In the genomic region with DNA sequence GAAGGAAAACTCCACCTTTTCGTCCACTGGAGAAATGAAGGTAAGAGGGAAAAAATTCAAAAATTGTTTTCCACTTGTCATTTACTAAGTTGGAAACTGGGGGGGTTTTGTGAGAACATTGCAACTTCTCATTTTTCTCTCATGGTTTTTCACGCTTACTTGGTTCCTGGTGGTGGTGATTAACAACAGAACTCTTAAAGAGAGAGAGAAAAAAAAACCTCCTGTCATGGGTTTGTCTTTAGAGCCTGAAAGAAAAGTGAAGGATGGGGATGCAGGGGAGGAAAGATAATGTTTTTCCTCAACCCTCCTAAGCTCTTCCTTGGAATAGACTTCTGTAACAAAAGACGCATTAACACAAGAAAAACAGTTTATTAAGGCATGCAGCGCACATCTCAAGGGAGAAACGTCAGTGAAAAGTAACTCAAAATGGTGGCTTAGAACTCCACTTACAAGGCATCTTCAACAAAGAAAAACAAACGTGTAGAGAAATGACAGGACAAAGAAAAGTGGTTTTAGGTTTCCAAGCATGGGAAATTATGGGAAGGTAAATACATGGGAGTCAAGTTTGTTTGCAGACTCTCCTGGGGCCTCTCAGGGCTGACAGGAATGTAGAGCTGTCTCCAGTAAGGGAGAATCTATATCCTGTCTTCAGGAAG, we compare ENCODE assay signal across 8 cellular contexts.
DNase-seq lines count a peak whose midpoint lies in the region; ATAC-seq and TF ChIP-seq lines count a peak whose summit lies in the region.

No MANE protein-coding gene starts in this region.

- H3K4me1 ChIP-seq in GM23338 (ENCODE audit: insufficient read depth) = peaks cover 23% of the 10 kb centered on the region

- H3K27ac Mint-ChIP-seq in GM23338 (no peak overlapping the region), immature natural killer cell (peak overlapping the region; percentile 62 to 90 (median 84)), T-helper 17 cell (no peak overlapping the region)

- H3K27me3 Mint-ChIP-seq in GM23338 (ENCODE audit: insufficient read depth, low read depth, poor library complexity) = peaks cover 81% of the 10 kb centered on the region
- H3K27me3 Mint-ChIP-seq in immature natural killer cell (ENCODE audit: low read depth in 3 of 3) = no peaks in the 10 kb centered on the region
- no peaks in the 10 kb centered on the region for H3K27me3 Mint-ChIP-seq in T-helper 17 cell

- no peaks in the 10 kb centered on the region for H3K9me3 ChIP-seq in T-helper 17 cell (ENCODE audit: control insufficient read depth, low read length, poor library complexity, severe bottlenecking)

- peak overlapping the region; percentile 51 for H3K4me2 ChIP-seq in GM23338

- peaks cover 74% of the 10 kb centered on the region for H3K27me3 ChIP-seq in GM23338 (ENCODE audit: insufficient read depth)

- peaks cover 20% of the 10 kb centered on the region for H3K4me1 Mint-ChIP-seq in GM23338
- peaks cover 26 to 28% of the 10 kb centered on the region in 2 donors for H3K4me1 Mint-ChIP-seq in immature natural killer cell
- H3K4me1 Mint-ChIP-seq in T-helper 17 cell = no peaks in the 10 kb centered on the region

- peak overlapping the region; percentile 71 for H3K27ac ChIP-seq in GM23338 (ENCODE audit: low read depth)

- H2AFZ ChIP-seq in GM23338 = no peak overlapping the region

- no peaks in the 10 kb centered on the region for H3K36me3 ChIP-seq in GM23338 (ENCODE audit: insufficient read depth)

- no peaks in the 10 kb centered on the region for H3K9me2 ChIP-seq in GM23338 (ENCODE audit: insufficient read depth)

- H3F3A ChIP-seq in GM23338 (replicated peaks; ENCODE audit: low read depth) = no peaks in the 10 kb centered on the region

- ATAC-seq in GM23338 (peak; percentile 95), T-helper 17 cell (no peak)

- H3K9me3 Mint-ChIP-seq in GM23338 (peaks cover 34% of the 10 kb centered on the region; the same call in 2 of the 3 replicates), immature natural killer cell (no peaks in the 10 kb centered on the region)

- H4K20me1 ChIP-seq in GM23338 (replicated peaks; ENCODE audit: insufficient read depth) = no peaks in the 10 kb centered on the region

- H3K4me3 Mint-ChIP-seq in GM23338 = peak overlapping the region; percentile 12
- H3K4me3 Mint-ChIP-seq in immature natural killer cell = peak overlapping the region; percentile 40 to 79 (median 66)
- no peak overlapping the region for H3K4me3 Mint-ChIP-seq in T-helper 17 cell

- H3K36me3 Mint-ChIP-seq in GM23338 (ENCODE audit: low read depth) (peaks cover 9% of the 10 kb centered on the region; the same call in 1 of the 3 replicates), immature natural killer cell (peaks cover 0 to 5% (median 0%) of the 10 kb centered on the region in 3 donors), T-helper 17 cell (ENCODE audit: low read depth) (peaks cover 2% of the 10 kb centered on the region)

- H3K4me3 ChIP-seq in GM12865 (ENCODE audit: low read depth, low read length) = peak overlapping the region; percentile 66
- H3K4me3 ChIP-seq in GM23338 = peak overlapping the region; percentile 20; the same call in 1 of the 2 replicates

- no peaks in the 10 kb centered on the region for H3K79me2 ChIP-seq in GM23338 (replicated peaks; ENCODE audit: insufficient read depth)

- TF ChIP-seq CTCF in GM12865 (IDR thresholded peaks at IDR 0.05; ENCODE audit: insufficient read depth, low read depth, low read length, missing control alignments) = no peak
- no peak for TF ChIP-seq CTCF in GM23338 (conservative IDR thresholded peaks at IDR 0.05; ENCODE audit: low read depth in 2 of 2)

- DNase-seq in GM12865 (ENCODE audit: low read depth) (peak; percentile 84), GM23338 (ENCODE audit: low spot score) (peak; percentile 86), NCI-H1092 treated with DMSO at 0.1 percent for 48 hours (lab: John Stamatoyannopoulos, UW) (peak; percentile 65), immature natural killer cell (peak in 2 of 3 donors; percentile 14 to 22), kidney glomerular epithelial cell (lab: John Stamatoyannopoulos, UW) (no peak), LoVo (ENCODE audit: low spot score) (no peak), T-helper 17 cell (no peak)
- no peak for DNase-seq in stimulated activated CD4-positive, alpha-beta T cell treated with anti-CD3 and anti-CD28 coated beads, Interleukin-2, amount 100 ng/mL, for 48 hours

TF ChIP-seq in GM23338, 12 proteins besides CTCF, POLR2A, EP300 and RAD21:
- TF ChIP-seq NANOG (IDR thresholded peaks at IDR 0.05; ENCODE audit: borderline replicate concordance) (peak; percentile 93), EZH2 (IDR thresholded peaks at IDR 0.05; ENCODE audit: low read depth, unreplicated experiment) (no peak), CREB1 (CRISPR knock-in tag; IDR thresholded peaks at IDR 0.05; ENCODE audit: low read depth) (peak; percentile 58; the same call in 1 of the 2 replicates)

Comparison
In these comparisons a context has a peak if more than half of its experiments do, and no peak if none do; other contexts are left out.
1. DNase-seq: peak in GM12865 (single experiment), GM23338 (single experiment), NCI-H1092 treated with DMSO at 0.1 percent for 48 hours (single experiment) and immature natural killer cell (2 of 3); none in kidney glomerular epithelial cell (single experiment), LoVo (single experiment), T-helper 17 cell (0 of 3) and stimulated activated CD4-positive, alpha-beta T cell treated with anti-CD3 and anti-CD28 coated beads, Interleukin-2, amount 100 ng/mL, for 48 hours (0 of 2).
2. H3K27ac Mint-ChIP-seq: peak in immature natural killer cell (6 of 6); none in GM23338 (single experiment) and T-helper 17 cell (single experiment).